12 cellular contexts compared by ENCODE assay signal in the genomic region with DNA sequence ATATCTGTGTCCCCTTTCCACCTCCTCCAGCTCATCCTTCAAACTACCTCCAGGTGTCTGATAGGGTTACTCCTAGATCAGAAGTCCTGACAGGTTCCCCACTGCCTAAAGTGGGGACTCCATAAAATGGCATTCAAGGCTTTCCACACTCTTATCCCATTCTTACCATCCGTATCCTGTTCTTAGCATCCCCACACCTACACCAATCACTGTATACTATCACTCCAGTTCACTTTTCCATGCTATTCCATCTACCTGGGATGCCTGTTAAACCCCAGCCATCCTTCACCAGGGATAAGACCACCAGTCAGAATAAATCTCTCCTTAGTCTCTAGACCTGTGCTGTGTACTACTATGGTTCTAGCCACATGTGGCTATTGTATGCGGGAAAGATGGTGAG. TPM values are rescaled to one million over a fixed set of nuclear protein-coding genes. Genes with fewer than 3 reads are reported as not detected.
DNase-seq lines count a peak whose midpoint lies in the region; ATAC-seq and TF ChIP-seq lines count a peak whose summit lies in the region.
"Had no signal": no experiment of that assay in that cellular context is flagged by ENCODE, and none has a peak within 500 bp of the region (broad histone marks: within the 10 kb centered on the region; RNA-seq: fewer than 3 reads in every experiment).

No MANE protein-coding gene starts in this region.

- TF ChIP-seq POLR2A in breast epithelium (IDR thresholded peaks at IDR 0.05) (no peak), thyroid gland (IDR thresholded peaks at IDR 0.05) (no peak)

- H3K4me3 ChIP-seq in breast epithelium (no peak overlapping the region), thyroid gland (replicated peaks in 1 of 3) (no peak overlapping the region)
- H3K4me3 ChIP-seq: SK-N-MC had no signal

- H3K36me3 Mint-ChIP-seq in activated CD4-positive, alpha-beta T cell treated with anti-CD3 and anti-CD28 coated beads, Interleukin-2, amount 10 ng/mL, durations not matched to agents 7 days and 5 days (ENCODE audit: low read depth), result peaks cover 22% of the 10 kb centered on the region
- peaks cover 2% of the 10 kb centered on the region for H3K36me3 Mint-ChIP-seq in mesothelial cell of epicardium

- H3K27ac ChIP-seq in breast epithelium, result peak overlapping the region; percentile 83 to 93
- peak overlapping the region; percentile 54 to 90 (median 57) for H3K27ac ChIP-seq in thyroid gland
- H3K27ac ChIP-seq: 22Rv1 had no signal

- H3K27me3 ChIP-seq in breast epithelium, result no peaks in the 10 kb centered on the region
- H3K27me3 ChIP-seq in thyroid gland, result no peaks in the 10 kb centered on the region

- H3K9me3 ChIP-seq in breast epithelium, result no peaks in the 10 kb centered on the region
- no peaks in the 10 kb centered on the region for H3K9me3 ChIP-seq in thyroid gland

- TF ChIP-seq CTCF in breast epithelium (IDR thresholded peaks at IDR 0.05) (no peak), mesothelial cell of epicardium (IDR thresholded peaks at IDR 0.05; ENCODE audit: unreplicated experiment) (no peak), thyroid gland (IDR thresholded peaks at IDR 0.05) (no peak)

- no peak overlapping the region for H3K4me3 Mint-ChIP-seq in activated CD4-positive, alpha-beta T cell treated with anti-CD3 and anti-CD28 coated beads, Interleukin-2, amount 10 ng/mL, durations not matched to agents 7 days and 5 days
- no peak overlapping the region for H3K4me3 Mint-ChIP-seq in mesothelial cell of epicardium

- no peaks in the 10 kb centered on the region for H3K27me3 Mint-ChIP-seq in activated CD4-positive, alpha-beta T cell treated with anti-CD3 and anti-CD28 coated beads, Interleukin-2, amount 10 ng/mL, durations not matched to agents 7 days and 5 days
- H3K27me3 Mint-ChIP-seq in mesothelial cell of epicardium (ENCODE audit: low read depth), result no peaks in the 10 kb centered on the region

- ATAC-seq in HG02623 (IDR thresholded peaks at IDR 0.05; ENCODE audit: unreplicated experiment) (no peak), GM18909 (IDR thresholded peaks at IDR 0.05; ENCODE audit: poor library complexity, unreplicated experiment) (no peak)

- H3K4me1 ChIP-seq in breast epithelium, result no peaks in the 10 kb centered on the region
- H3K4me1 ChIP-seq in thyroid gland, result peaks cover 9 to 16% of the 10 kb centered on the region in 2 donors

- H3K9me3 Mint-ChIP-seq in activated CD4-positive, alpha-beta T cell treated with anti-CD3 and anti-CD28 coated beads, Interleukin-2, amount 10 ng/mL, durations not matched to agents 7 days and 5 days, result no peaks in the 10 kb centered on the region
- no peaks in the 10 kb centered on the region for H3K9me3 Mint-ChIP-seq in mesothelial cell of epicardium

- CTCF ChIA-PET in activated CD4-positive, alpha-beta T cell treated with anti-CD3 and anti-CD28 coated beads, Interleukin-2, amount 10 ng/mL, durations not matched to agents 7 days and 5 days (lab: Charles Lee), result interaction anchor here (0.6 to 1.4 kb wide), 4 partner anchors 11 to 546 kb away, joined by 3 to 4 read pairs (median 3); no protein-coding TSS in a partner anchor

- intact Hi-C loops in breast epithelium (cut with DNase I; ENCODE audit: low total_unique reads) (loop anchor here (5.0 kb wide), 1 partner anchor 137 kb away; a partner anchor contains a TSS), thyroid gland (cut with DNase I) (loop anchor here (10.0 kb wide), 1 partner anchor 599 kb away; no protein-coding TSS in a partner anchor)

- WGBS in thyroid gland, 2 donors, result 99 to 100% methylated on average over 2 of the region's 2 CpGs

- H3K36me3 ChIP-seq in breast epithelium (no peaks in the 10 kb centered on the region), thyroid gland (peaks cover 3 to 13% of the 10 kb centered on the region in 2 donors)

- peak overlapping the region; percentile 9 for H3K27ac Mint-ChIP-seq in activated CD4-positive, alpha-beta T cell treated with anti-CD3 and anti-CD28 coated beads, Interleukin-2, amount 10 ng/mL, durations not matched to agents 7 days and 5 days
- peak overlapping the region; percentile 21 for H3K27ac Mint-ChIP-seq in mesothelial cell of epicardium

- POLR2A ChIA-PET in activated CD4-positive, alpha-beta T cell treated with anti-CD3 and anti-CD28 coated beads, Interleukin-2, amount 10 ng/mL, durations not matched to agents 7 days and 5 days (lab: Charles Lee), result no interaction called here

- H3K4me1 Mint-ChIP-seq in activated CD4-positive, alpha-beta T cell treated with anti-CD3 and anti-CD28 coated beads, Interleukin-2, amount 10 ng/mL, durations not matched to agents 7 days and 5 days, result peaks cover 7% of the 10 kb centered on the region
- peaks cover 18% of the 10 kb centered on the region for H3K4me1 Mint-ChIP-seq in mesothelial cell of epicardium

- DNase-seq in activated CD4-positive, alpha-beta T cell treated with anti-CD3 and anti-CD28 coated beads, Interleukin-2, amount 10 ng/mL, durations not matched to agents 7 days and 5 days, result no peak
- no peak for DNase-seq in activated CD4-positive, alpha-beta T cell treated with anti-CD3 and anti-CD28 coated beads, Interleukin-2, amount 50 U/mL, for 1 hour
- DNase-seq in breast epithelium (ENCODE audit: low spot score in 2 of 2) (no peak), mesothelial cell of epicardium (ENCODE audit: low spot score in 2 of 2, unreplicated experiment in 2 of 2) (no peak), thyroid gland (no peak)
- no peak for DNase-seq in activated CD4-positive, alpha-beta T cell treated with anti-CD3 and anti-CD28 coated beads for 4 hours
- DNase-seq: activated gamma-delta T cell, NCI-H510A treated with DMSO at 0.1 percent for 48 hours had no signal

RNA-seq across cellular contexts. Expression of a gene that starts 19.1 kb away (rescaled TPM):
- total RNA-seq in activated CD4-positive, alpha-beta T cell treated with anti-CD3 and anti-CD28 coated beads, Interleukin-2, amount 10 ng/mL, durations not matched to agents 7 days and 5 days, result 100 to 1,000 TPM; 139 to 143 TPM
- total RNA-seq in breast epithelium (100 to 1,000 TPM; 109 to 156 (median 110) TPM), mesothelial cell of epicardium (120 to 127 TPM (median 127 TPM) in 3 replicates), thyroid gland (100 to 1,000 TPM; 134 to 223 (median 176) TPM)
